ENCODE assay signal across 19 cellular contexts in the genomic region with DNA sequence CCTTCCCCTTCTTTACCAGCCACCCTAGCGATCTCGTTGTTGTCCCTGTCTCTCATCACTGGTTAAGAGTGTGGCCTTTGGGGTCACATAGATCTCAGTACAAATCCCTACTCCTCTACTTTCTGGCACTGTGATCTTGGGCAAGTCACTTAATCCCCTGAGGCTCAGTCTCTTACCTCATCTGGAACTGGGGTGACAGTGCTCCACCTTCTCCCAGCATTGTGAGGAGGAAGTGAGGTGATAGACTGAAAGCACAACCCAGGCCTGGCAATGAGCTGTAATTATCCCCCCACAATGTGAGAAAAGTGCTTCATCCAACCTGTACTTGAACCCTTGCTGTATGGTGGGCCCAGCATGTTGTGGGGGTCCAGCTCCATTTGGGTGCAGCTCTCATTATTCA. TPM values are rescaled to one million over a fixed set of nuclear protein-coding genes. Genes with fewer than 3 reads are reported as not detected.
DNase-seq lines count a peak whose midpoint lies in the region; ATAC-seq and TF ChIP-seq lines count a peak whose summit lies in the region.
"Had no signal": no experiment of that assay in that cellular context is flagged by ENCODE, and none has a peak within 500 bp of the region (broad histone marks: within the 10 kb centered on the region; RNA-seq: fewer than 3 reads in every experiment).

No MANE protein-coding gene starts in this region.

- H3K56ac ChIP-seq in IMR-90 (ENCODE audit: extremely low read depth, insufficient read depth, low read length), result no peak overlapping the region

- peaks cover 23% of the 10 kb centered on the region for H3K27me3 ChIP-seq in CD8-positive, alpha-beta memory T cell (ENCODE audit: insufficient read depth, low read length, poor library complexity, severe bottlenecking)
- H3K27me3 ChIP-seq in IMR-90 (ENCODE audit: control insufficient read depth, insufficient read depth, low read length), result peaks cover 3% of the 10 kb centered on the region

- dilution Hi-C loops in IMR-90 (cut with HindIII; ENCODE audit: low sequenced_read_pairs, unreplicated experiment), result no loop called here

- no peak overlapping the region for H4K91ac ChIP-seq in IMR-90 (ENCODE audit: insufficient read depth, low read depth, low read length)

- H3K9me1 ChIP-seq in IMR-90 (ENCODE audit: insufficient read depth, low read length), result no peaks in the 10 kb centered on the region; the same call in 1 of the 2 replicates

- no peak overlapping the region for H4K5ac ChIP-seq in IMR-90 (ENCODE audit: low read depth, low read length)

- CTCF ChIA-PET in CD8-positive, alpha-beta memory T cell (lab: Charles Lee), result interaction anchor here (0.7 kb wide), 1 partner anchor 46 kb away, joined by 3 read pairs; no protein-coding TSS in a partner anchor
- CTCF ChIA-PET in IMR-90 (lab: Yijun Ruan, JAX), result interaction anchor here (1.2 kb wide), 1 partner anchor 13 kb away, joined by 10 read pairs; no protein-coding TSS in a partner anchor

- no TSS peak for BruUV-seq in IMR-90 (replicated peaks; lab: Mats Ljungman, UMichigan)

- no peaks in the 10 kb centered on the region for H4K20me1 ChIP-seq in IMR-90 (ENCODE audit: insufficient read depth, low read length)

- in situ Hi-C loops in IMR-90 (cut with MboI; ENCODE audit: low sequenced_read_pairs), result no loop called here

- H2BK15ac ChIP-seq in IMR-90 (ENCODE audit: low read depth, low read length), result no peak overlapping the region

- no peak overlapping the region for H3K27ac ChIP-seq in CD8-positive, alpha-beta memory T cell (ENCODE audit: low read depth, low read length)
- no peak overlapping the region for H3K27ac ChIP-seq in IMR-90 (ENCODE audit: insufficient read depth, low read length)
- H3K27ac ChIP-seq: parathyroid adenoma, SJSA1 had no signal

- H3K9ac ChIP-seq in IMR-90 (ENCODE audit: low read depth, low read length), result no peak overlapping the region
- H3K9ac ChIP-seq: parathyroid adenoma had no signal

- no peak for ATAC-seq in IMR-90 (ENCODE audit: low read depth)
- ATAC-seq in GM21381 (IDR thresholded peaks at IDR 0.05; ENCODE audit: unreplicated experiment), result no peak
- ATAC-seq in GM18502 (IDR thresholded peaks at IDR 0.05; ENCODE audit: poor library complexity, unreplicated experiment), result no peak
- ATAC-seq: HCT116, left colon, mucosa of descending colon had no signal

- no peak overlapping the region for H2BK5ac ChIP-seq in IMR-90 (ENCODE audit: low read depth, low read length, poor library complexity, severe bottlenecking)

- no peak overlapping the region for H2BK20ac ChIP-seq in IMR-90 (ENCODE audit: low read depth, low read length)

- peak overlapping the region; percentile 10 for H2AFZ ChIP-seq in IMR-90 (replicated peaks; ENCODE audit: low read length, poor library complexity)
- H2AFZ ChIP-seq: parathyroid adenoma had no signal

- H3K4me3 Mint-ChIP-seq in CD8-positive, alpha-beta memory T cell, result peak overlapping the region in 4 of 7 donors; percentile 14 to 37 (median 18)
- peak overlapping the region; percentile 18 for H3K4me3 Mint-ChIP-seq in activated T-helper 2 cell treated with anti-CD3 and anti-CD28 coated beads, Interferon-gamma antibody, Interleukin-2, Interleukin-4, amounts not matched to agents 10 μg/mL and 5 μg/mL and 100 μg/mL, durations not matched to agents 14 hours and 24 hours and 36 hours (ENCODE audit: low read depth)
- H3K4me3 Mint-ChIP-seq in nephron progenitor cell, result peak overlapping the region; percentile 60

- H3K4ac ChIP-seq in IMR-90 (ENCODE audit: low read depth, low read length), result no peak overlapping the region

- H4K8ac ChIP-seq in IMR-90 (ENCODE audit: low read depth in 2 of 2, low read length in 2 of 2), result no peak overlapping the region

- no CpG with 5 or more reads among the region's 2 CpGs for WGBS in IMR-90 (ENCODE audit: extremely low coverage in 2 of 2, insufficient read length in 1 of 2), 2 experiments

- TF ChIP-seq CTCF in IMR-90 (conservative IDR thresholded peaks at IDR 0.05; ENCODE audit: low read depth, low read length) (no peak), nephron progenitor cell (IDR thresholded peaks at IDR 0.05) (no peak)

- peaks cover 28 to 73% of the 10 kb centered on the region in 2 donors for H3K27me3 Mint-ChIP-seq in CD8-positive, alpha-beta memory T cell
- peaks cover 37% of the 10 kb centered on the region for H3K27me3 Mint-ChIP-seq in activated T-helper 2 cell treated with anti-CD3 and anti-CD28 coated beads, Interferon-gamma antibody, Interleukin-2, Interleukin-4, amounts not matched to agents 10 μg/mL and 5 μg/mL and 100 μg/mL, durations not matched to agents 14 hours and 24 hours and 36 hours (ENCODE audit: low read depth)
- peaks cover 7% of the 10 kb centered on the region for H3K27me3 Mint-ChIP-seq in nephron progenitor cell (ENCODE audit: low read depth, poor library complexity)

- H3K14ac ChIP-seq in IMR-90 (replicated peaks; ENCODE audit: low read depth, low read length), result no peak overlapping the region

- H3K9me3 ChIP-seq in CD8-positive, alpha-beta memory T cell (ENCODE audit: low read length), result no peaks in the 10 kb centered on the region
- H3K9me3 ChIP-seq in IMR-90 (ENCODE audit: control insufficient read depth, insufficient read depth, low read length), result no peaks in the 10 kb centered on the region
- H3K9me3 ChIP-seq: mucosa of descending colon, SJSA1 had no signal

- no peak overlapping the region for H3K4me2 ChIP-seq in IMR-90 (ENCODE audit: low read depth, low read length)

- no peak overlapping the region for H2BK120ac ChIP-seq in IMR-90 (ENCODE audit: low read depth, low read length)

- no peak overlapping the region for H3K4me3 ChIP-seq in CD8-positive, alpha-beta memory T cell (ENCODE audit: low read length)
- no peak overlapping the region for H3K4me3 ChIP-seq in IMR-90 (ENCODE audit: insufficient read depth, low read depth, low read length)
- H3K4me3 ChIP-seq: mucosa of descending colon, SJSA1 had no signal

- H3K27ac Mint-ChIP-seq in CD8-positive, alpha-beta memory T cell, result peak overlapping the region in 1 of 8 donors; percentile 13
- H3K27ac Mint-ChIP-seq in activated T-helper 2 cell treated with anti-CD3 and anti-CD28 coated beads, Interferon-gamma antibody, Interleukin-2, Interleukin-4, amounts not matched to agents 10 μg/mL and 5 μg/mL and 100 μg/mL, durations not matched to agents 14 hours and 24 hours and 36 hours, result no peak overlapping the region
- H3K27ac Mint-ChIP-seq in nephron progenitor cell, result no peak overlapping the region

- peaks cover 3 to 4% (median 4%) of the 10 kb centered on the region in 3 donors for H3K4me1 Mint-ChIP-seq in CD8-positive, alpha-beta memory T cell
- H3K4me1 Mint-ChIP-seq in activated T-helper 2 cell treated with anti-CD3 and anti-CD28 coated beads, Interferon-gamma antibody, Interleukin-2, Interleukin-4, amounts not matched to agents 10 μg/mL and 5 μg/mL and 100 μg/mL, durations not matched to agents 14 hours and 24 hours and 36 hours (ENCODE audit: low read depth), result peaks cover 8% of the 10 kb centered on the region
- H3K4me1 Mint-ChIP-seq in nephron progenitor cell, result peaks cover 59% of the 10 kb centered on the region

- POLR2A ChIA-PET in CD8-positive, alpha-beta memory T cell (lab: Charles Lee), result no interaction called here
- POLR2A ChIA-PET in IMR-90 (lab: Charles Lee; ENCODE audit: unreplicated experiment), result no interaction called here

- H3K79me1 ChIP-seq in IMR-90 (ENCODE audit: low read depth in 1 of 2, low read length in 2 of 2), result no peaks in the 10 kb centered on the region

- no peak for TF ChIP-seq RAD21 in IMR-90 (IDR thresholded peaks at IDR 0.05; ENCODE audit: low read length)

- DNase-seq in CD8-positive, alpha-beta memory T cell, result no peak
- DNase-seq in IMR-90 (no peak), nephron progenitor cell (no peak), T-helper 9 cell (no peak), GM19240 (ENCODE audit: insufficient read length, low spot score) (no peak)
- DNase-seq in activated T-helper 2 cell treated with anti-CD3 and anti-CD28 coated beads, Interferon-gamma antibody, Interleukin-2, Interleukin-4, amounts not matched to agents 10 μg/mL and 5 μg/mL and 100 μg/mL, durations not matched to agents 14 hours and 24 hours and 36 hours (ENCODE audit: low spot score), result no peak
- DNase-seq: activated CD4-positive, alpha-beta T cell treated with anti-CD3 and anti-CD28 coated beads for 48 hours; activated CD8-positive, alpha-beta memory T cell treated with anti-CD3 and anti-CD28 coated beads, Interleukin-2, amount 50 U/mL, for 48 hours; activated naive CD4-positive, alpha-beta T cell treated with Interleukin-2 at 50 U/mL for 16 hours; cortex of kidney; DMS153; left colon; mucosa of descending colon; NCI-H1694 had no signal

- TF ChIP-seq POLR2A in IMR-90 (IDR thresholded peaks at IDR 0.05; ENCODE audit: low read depth, low read length), result no peak

- H3K4me1 ChIP-seq in CD8-positive, alpha-beta memory T cell (ENCODE audit: insufficient read depth, low read length), result peaks cover 5% of the 10 kb centered on the region
- peaks cover 2% of the 10 kb centered on the region; the same call in 1 of the 2 replicates for H3K4me1 ChIP-seq in IMR-90 (ENCODE audit: control insufficient read depth, insufficient read depth, low read length)
- H3K4me1 ChIP-seq: parathyroid adenoma had no signal

- H3K23ac ChIP-seq in IMR-90 (ENCODE audit: low read depth, low read length), result no peak overlapping the region

- peak overlapping the region; percentile 35 for H2AK9ac ChIP-seq in IMR-90 (replicated peaks; ENCODE audit: low read depth, low read length, poor library complexity)

- H3K36me3 Mint-ChIP-seq in CD8-positive, alpha-beta memory T cell, result peaks cover 0 to 3% (median 0%) of the 10 kb centered on the region in 3 donors
- H3K36me3 Mint-ChIP-seq in activated T-helper 2 cell treated with anti-CD3 and anti-CD28 coated beads, Interferon-gamma antibody, Interleukin-2, Interleukin-4, amounts not matched to agents 10 μg/mL and 5 μg/mL and 100 μg/mL, durations not matched to agents 14 hours and 24 hours and 36 hours (ENCODE audit: low read depth), result no peaks in the 10 kb centered on the region
- no peaks in the 10 kb centered on the region for H3K36me3 Mint-ChIP-seq in nephron progenitor cell (ENCODE audit: low read depth)

- H3K36me3 ChIP-seq in CD8-positive, alpha-beta memory T cell (ENCODE audit: insufficient read depth, low read length), result no peaks in the 10 kb centered on the region
- H3K36me3 ChIP-seq in IMR-90 (ENCODE audit: control insufficient read depth, insufficient read depth, low read length), result no peaks in the 10 kb centered on the region
- H3K36me3 ChIP-seq: SJSA1 had no signal

- peaks cover 0 to 2% (median 0%) of the 10 kb centered on the region in 5 donors for H3K9me3 Mint-ChIP-seq in CD8-positive, alpha-beta memory T cell
- no peaks in the 10 kb centered on the region for H3K9me3 Mint-ChIP-seq in activated T-helper 2 cell treated with anti-CD3 and anti-CD28 coated beads, Interferon-gamma antibody, Interleukin-2, Interleukin-4, amounts not matched to agents 10 μg/mL and 5 μg/mL and 100 μg/mL, durations not matched to agents 14 hours and 24 hours and 36 hours
- H3K9me3 Mint-ChIP-seq in nephron progenitor cell, result no peaks in the 10 kb centered on the region

- no peak overlapping the region for H3K18ac ChIP-seq in IMR-90 (ENCODE audit: low read depth, low read length)

- H2AK5ac ChIP-seq in IMR-90 (ENCODE audit: low read depth, low read length), result no peak overlapping the region

- intact Hi-C loops in IMR-90 (cut with micrococcal nuclease), result no loop called here
- intact Hi-C loops in activated T-helper 2 cell treated with anti-CD3 and anti-CD28 coated beads, Interferon-gamma antibody, Interleukin-2, Interleukin-4, amounts not matched to agents 10 μg/mL and 5 μg/mL and 100 μg/mL, durations not matched to agents 14 hours and 24 hours and 36 hours (cut with micrococcal nuclease), result no loop called here

RNA-seq across cellular contexts. Expression of a gene that starts 48.0 kb away (rescaled TPM):
- total RNA-seq in CD8-positive, alpha-beta memory T cell, result under 1 TPM; 0.13 to 0.22 TPM
- polyA plus RNA-seq in CD8-positive, alpha-beta memory T cell, result not detected
- 0.72 and 1.1 TPM in 2 replicates for total RNA-seq in IMR-90 (2012; rRNA removed)
- polyA plus RNA-seq in IMR-90 (2012; rRNA removed), result 0.34 and 0.53 TPM in 2 replicates
- polyA plus RNA-seq in IMR-90 (2012; cell fraction: cytosol; rRNA removed), result 0.05 and 0.07 TPM in 2 replicates
- polyA plus RNA-seq in IMR-90 (2012; cell fraction: nucleus; rRNA removed; ENCODE audit: low replicate concordance), result 0.13 and 1.0 TPM in 2 replicates
- total RNA-seq in activated T-helper 2 cell treated with anti-CD3 and anti-CD28 coated beads, Interferon-gamma antibody, Interleukin-2, Interleukin-4, amounts not matched to agents 10 μg/mL and 5 μg/mL and 100 μg/mL, durations not matched to agents 14 hours and 24 hours and 36 hours, result 0.91 and 1.2 TPM in 2 replicates
- total RNA-seq: SJSA1 had no signal
